Comparison of ENCODE assay signal across 22 cellular contexts in the genomic region with DNA sequence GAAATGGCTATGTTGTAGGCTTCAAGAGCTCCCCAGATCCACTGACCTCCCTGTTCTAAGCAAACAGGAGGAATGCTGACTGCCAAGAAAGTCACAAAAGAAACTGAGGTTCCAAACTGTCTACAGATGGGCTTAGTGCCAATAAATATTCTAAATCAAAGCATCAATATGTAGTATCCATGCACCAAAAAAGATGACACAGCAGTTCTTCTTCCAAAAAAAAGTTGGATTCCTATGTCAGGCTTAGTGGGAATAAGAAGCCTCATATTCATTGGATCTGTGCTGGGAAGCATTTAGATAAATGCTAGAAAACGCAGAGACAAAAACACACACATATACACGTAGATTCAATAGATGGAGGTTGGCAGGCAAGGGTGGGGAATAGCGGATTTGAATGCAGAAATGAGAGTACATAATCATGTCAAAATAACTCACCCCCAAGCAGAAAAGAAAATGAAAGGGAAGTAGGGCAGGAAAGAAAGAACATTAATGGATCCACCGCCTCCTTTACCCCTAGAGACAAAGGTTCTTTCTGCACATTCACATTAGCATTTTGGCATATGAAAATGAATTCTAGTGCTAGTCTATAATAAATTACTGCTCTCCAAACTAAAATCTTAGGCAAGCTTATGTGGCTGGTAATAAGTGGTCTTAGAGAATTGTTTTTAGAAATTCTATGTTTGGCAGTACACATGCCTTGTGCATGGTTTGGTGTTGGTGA.
"Had no signal": no experiment of that assay in that cellular context is flagged by ENCODE, and none has a peak within 500 bp of the region (broad histone marks: within the 10 kb centered on the region; RNA-seq: fewer than 3 reads in every experiment).

No MANE protein-coding gene starts in this region.

- ATAC-seq: activated CD8-positive, alpha-beta T cell treated with anti-CD3 and anti-CD28 coated beads for 36 hours; gastroesophageal sphincter; heart right ventricle; natural killer cell had no signal

- H3K4me3 Mint-ChIP-seq: activated CD4-positive, alpha-beta T cell treated with anti-CD3 and anti-CD28 coated beads, Interleukin-2, amount 10 ng/mL, durations not matched to agents 24 days and 14 days; activated CD8-positive, alpha-beta T cell treated with anti-CD3 and anti-CD28 coated beads for 36 hours; activated naive CD4-positive, alpha-beta T cell treated with anti-CD3 and anti-CD28 coated beads for 36 hours; activated T-cell treated with anti-CD3 and anti-CD28 coated beads, Interleukin-2, amount 50 U/mL, for 24 hours; natural killer cell; stimulated activated naive CD8-positive, alpha-beta T cell treated with anti-CD3 and anti-CD28 coated beads, Interleukin-15, Interleukin-2, amounts not matched to agents 100 ng/mL and 50 ng/mL, for 24 hours had no signal

- H3K4me3 ChIP-seq: esophagus muscularis mucosa, gastroesophageal sphincter, heart right ventricle, right atrium auricular region, testis, upper lobe of left lung had no signal

- DNase-seq: activated CD4-positive, alpha-beta T cell treated with anti-CD3 and anti-CD28 coated beads, Interleukin-2, amount 10 ng/mL, durations not matched to agents 24 days and 14 days; activated CD4-positive, CD25-positive, alpha-beta regulatory T cell; activated CD8-positive, alpha-beta T cell treated with anti-CD3 and anti-CD28 coated beads for 36 hours; activated naive CD4-positive, alpha-beta T cell treated with anti-CD3 and anti-CD28 coated beads for 36 hours; activated T-cell treated with anti-CD3 and anti-CD28 coated beads, Interleukin-2, amount 50 U/mL, for 24 hours; brain microvascular endothelial cell; effector memory CD4-positive, alpha-beta T cell; heart right ventricle; mesenchymal stem cell; natural killer cell; occipital lobe; stimulated activated CD4-positive, alpha-beta T cell treated with anti-CD3 and anti-CD28 coated beads, Interleukin-2, amount 100 ng/mL, for 48 hours; T-helper 1 cell; T-helper 9 cell; testis; upper lobe of left lung had no signal

- H3K27me3 Mint-ChIP-seq: activated CD4-positive, alpha-beta T cell treated with anti-CD3 and anti-CD28 coated beads, Interleukin-2, amount 10 ng/mL, durations not matched to agents 24 days and 14 days; activated CD8-positive, alpha-beta T cell treated with anti-CD3 and anti-CD28 coated beads for 36 hours; activated T-cell treated with anti-CD3 and anti-CD28 coated beads, Interleukin-2, amount 50 U/mL, for 24 hours; stimulated activated naive CD8-positive, alpha-beta T cell treated with anti-CD3 and anti-CD28 coated beads, Interleukin-15, Interleukin-2, amounts not matched to agents 100 ng/mL and 50 ng/mL, for 24 hours had no signal

- H3K36me3 ChIP-seq: brain microvascular endothelial cell, esophagus muscularis mucosa, gastroesophageal sphincter, heart right ventricle, right atrium auricular region, upper lobe of left lung had no signal

- FAIRE-seq: endothelial cell of umbilical vein had no signal

- H3K9me3 Mint-ChIP-seq: activated CD4-positive, alpha-beta T cell treated with anti-CD3 and anti-CD28 coated beads, Interleukin-2, amount 10 ng/mL, durations not matched to agents 24 days and 14 days; stimulated activated naive CD8-positive, alpha-beta T cell treated with anti-CD3 and anti-CD28 coated beads, Interleukin-15, Interleukin-2, amounts not matched to agents 100 ng/mL and 50 ng/mL, for 24 hours had no signal

- H3K27ac ChIP-seq: brain microvascular endothelial cell, esophagus muscularis mucosa, gastroesophageal sphincter, heart right ventricle, right atrium auricular region, testis, upper lobe of left lung had no signal

- H3K4me1 Mint-ChIP-seq: activated CD4-positive, alpha-beta T cell treated with anti-CD3 and anti-CD28 coated beads, Interleukin-2, amount 10 ng/mL, durations not matched to agents 24 days and 14 days; natural killer cell had no signal

- H3K4me1 ChIP-seq: esophagus muscularis mucosa, gastroesophageal sphincter, right atrium auricular region, testis, upper lobe of left lung had no signal

- H3K9me3 ChIP-seq: esophagus muscularis mucosa, gastroesophageal sphincter, heart right ventricle, right atrium auricular region, testis, upper lobe of left lung had no signal

- H3K27ac Mint-ChIP-seq: activated CD4-positive, alpha-beta T cell treated with anti-CD3 and anti-CD28 coated beads, Interleukin-2, amount 10 ng/mL, durations not matched to agents 24 days and 14 days; activated CD8-positive, alpha-beta T cell treated with anti-CD3 and anti-CD28 coated beads for 36 hours; activated naive CD4-positive, alpha-beta T cell treated with anti-CD3 and anti-CD28 coated beads for 36 hours; activated T-cell treated with anti-CD3 and anti-CD28 coated beads, Interleukin-2, amount 50 U/mL, for 24 hours; activated T-helper 2 cell treated with anti-CD3 and anti-CD28 coated beads, Interferon-gamma antibody, Interleukin-2, Interleukin-4, amounts not matched to agents 10 μg/mL and 5 μg/mL and 100 μg/mL, durations not matched to agents 14 hours and 24 hours and 36 hours; natural killer cell; stimulated activated naive CD8-positive, alpha-beta T cell treated with anti-CD3 and anti-CD28 coated beads, Interleukin-15, Interleukin-2, amounts not matched to agents 100 ng/mL and 50 ng/mL, for 24 hours had no signal
